Comparison of ENCODE assay signal across 8 cellular contexts in genomic region chr14:100221419-100222218, GRCh38. TPM values are rescaled to one million over a fixed set of nuclear protein-coding genes. Genes with fewer than 3 reads are reported as not detected.
A peak's percentile ranks its signal among the peaks of the same experiment; 100 is the strongest.
DNase-seq lines count a peak whose midpoint lies in the region; ATAC-seq and TF ChIP-seq lines count a peak whose summit lies in the region.

No MANE protein-coding gene starts in this region.

- DNase-seq in NCI-H1436 treated with DMSO at 0.1 percent for 48 hours (lab: John Stamatoyannopoulos, UW) = peak; percentile 64
- DNase-seq in WTC11 (ENCODE audit: low spot score) = peak; percentile 57
- peak; percentile 61 for DNase-seq in dermis blood vessel endothelial cell
- DNase-seq in lung microvascular endothelial cell (ENCODE audit: low read depth in 2 of 2) = peak; percentile 46 to 63
- peak; percentile 40 to 42 for DNase-seq in stimulated activated CD8-positive, alpha-beta memory T cell treated with anti-CD3 and anti-CD28 coated beads, Interleukin-4, amount 100 ng/mL, for 1 hour (ENCODE audit: low read depth in 2 of 2, low spot score in 1 of 2)
- no peak for DNase-seq in cortex of kidney (lab: John Stamatoyannopoulos, UW)

- no peaks in the 10 kb centered on the region for H3K36me3 Mint-ChIP-seq in WTC11

- no peak overlapping the region for H3K4me3 Mint-ChIP-seq in WTC11

- peaks cover 2% of the 10 kb centered on the region; the same call in 1 of the 2 replicates for H3K4me1 Mint-ChIP-seq in WTC11

- H3K27me3 Mint-ChIP-seq in WTC11 (ENCODE audit: low read depth) = no peaks in the 10 kb centered on the region

- TF ChIP-seq CTCF in WTC11 (IDR thresholded peaks at IDR 0.05) = no peak

- CTCF ChIA-PET in WTC11 (lab: Charles Lee) = interaction anchor here (0.5 to 4.8 kb wide), 12 partner anchors 14 to 156 kb away, joined by 3 to 49 read pairs (median 4); no protein-coding TSS in a partner anchor

- ATAC-seq in GM18498 (IDR thresholded peaks at IDR 0.05; ENCODE audit: unreplicated experiment) = peak; percentile 95
- ATAC-seq in HG02588 (IDR thresholded peaks at IDR 0.05; ENCODE audit: unreplicated experiment) = peak; percentile 91
- ATAC-seq in WTC11 = peak; percentile 83

- H3K27ac Mint-ChIP-seq in WTC11 = no peak overlapping the region

- POLR2A ChIA-PET in WTC11 (lab: Charles Lee) = interaction anchor here (0.7 to 1.7 kb wide), 6 partner anchors 11 to 66 kb away, joined by 3 to 5 read pairs (median 4); no protein-coding TSS in a partner anchor

- no peaks in the 10 kb centered on the region for H3K9me3 Mint-ChIP-seq in WTC11

TF ChIP-seq in WTC11, 78 proteins besides CTCF, POLR2A, EP300 and RAD21 (continues in another document):
- TF ChIP-seq ZNF425 (CRISPR knock-in tag; conservative IDR thresholded peaks at IDR 0.05) (no peak), MAX (CRISPR knock-in tag; IDR thresholded peaks at IDR 0.05) (peak; percentile 54), CBFB (CRISPR knock-in tag; IDR thresholded peaks at IDR 0.05; ENCODE audit: low read depth) (no peak), MLX (CRISPR knock-in tag; IDR thresholded peaks at IDR 0.05) (no peak), ZNF281 (CRISPR knock-in tag; IDR thresholded peaks at IDR 0.05) (no peak), USF2 (CRISPR knock-in tag; IDR thresholded peaks at IDR 0.05) (no peak), IRF2 (CRISPR knock-in tag; IDR thresholded peaks at IDR 0.05; ENCODE audit: borderline replicate concordance, low read depth) (no peak), GTF2I (CRISPR knock-in tag; conservative IDR thresholded peaks at IDR 0.05) (peak; percentile 98), JUN (CRISPR knock-in tag; IDR thresholded peaks at IDR 0.05) (no peak), ZBTB21 (CRISPR knock-in tag; IDR thresholded peaks at IDR 0.05; ENCODE audit: borderline replicate concordance) (no peak), ZNF138 (CRISPR knock-in tag; conservative IDR thresholded peaks at IDR 0.05) (no peak), HMGXB4 (CRISPR knock-in tag; IDR thresholded peaks at IDR 0.05) (no peak), ZNF121 (CRISPR knock-in tag; IDR thresholded peaks at IDR 0.05) (peak; percentile 97), HMGA2 (CRISPR knock-in tag; IDR thresholded peaks at IDR 0.05) (no peak), TCF7 (CRISPR knock-in tag; IDR thresholded peaks at IDR 0.05; ENCODE audit: low read depth) (no peak), NR1H2 (CRISPR knock-in tag; IDR thresholded peaks at IDR 0.05) (no peak), E2F1 (CRISPR knock-in tag; IDR thresholded peaks at IDR 0.05) (no peak), ZNF512 (CRISPR knock-in tag; IDR thresholded peaks at IDR 0.05; ENCODE audit: borderline replicate concordance) (no peak), NR3C1 (CRISPR knock-in tag; conservative IDR thresholded peaks at IDR 0.05; ENCODE audit: low read depth) (no peak), ZNF396 (CRISPR knock-in tag; IDR thresholded peaks at IDR 0.05; ENCODE audit: borderline replicate concordance) (0 out of 2 replicates have a peak, but pooled peaks have one; percentile 24), TP53 (CRISPR knock-in tag; IDR thresholded peaks at IDR 0.05) (no peak), SMAD4 (CRISPR knock-in tag; IDR thresholded peaks at IDR 0.05) (no peak), ELF4 (CRISPR knock-in tag; IDR thresholded peaks at IDR 0.05; ENCODE audit: low read depth) (no peak), TEAD4 (CRISPR knock-in tag; IDR thresholded peaks at IDR 0.05) (no peak)

RNA-seq across cellular contexts. Expression of gene YY1, which starts 17.3 kb away (rescaled TPM):
- total RNA-seq in WTC11 (2021) = 78.8 to 83.1 TPM (median 81.9 TPM) in 3 replicates
- 55.1 and 63.1 TPM in 2 replicates for total RNA-seq in dermis blood vessel endothelial cell
- total RNA-seq in lung microvascular endothelial cell = 31.6 and 39.3 TPM in 2 replicates
